In genomic region chr12:19826988-19827550, GRCh38 we compare ENCODE assay signal across 17 cellular contexts.
A peak's percentile ranks its signal among the peaks of the same experiment; 100 is the strongest.
DNase-seq lines count a peak whose midpoint lies in the region; ATAC-seq, FAIRE-seq and TF ChIP-seq lines count a peak whose summit lies in the region.
"Had no signal": no experiment of that assay in that cellular context is flagged by ENCODE, and none has a peak within 500 bp of the region (broad histone marks: within the 10 kb centered on the region; RNA-seq: fewer than 3 reads in every experiment).

No MANE protein-coding gene starts in this region.

- H3K4me1 ChIP-seq in breast epithelium (no peaks in the 10 kb centered on the region), spleen (no peaks in the 10 kb centered on the region)
- H3K4me1 ChIP-seq: BLaER1 had no signal

- WGBS in spleen, 5 donors, result 67 to 97% (median 91%) methylated on average over 4 to 13 of the region's 13 CpGs

- intact Hi-C loops in MCF 10A (cut with micrococcal nuclease) (no loop called here), breast epithelium (cut with DNase I; ENCODE audit: low total_unique reads) (no loop called here), spleen (cut with DNase I; ENCODE audit: low total_unique reads) (no loop called here)

- H3K4me3 ChIP-seq in breast epithelium (no peak overlapping the region), spleen (no peak overlapping the region)
- H3K4me3 ChIP-seq: BLaER1, SK-N-MC had no signal

- no peak for FAIRE-seq in D721Med (lab: Jason Lieb, UNC)
- FAIRE-seq: H54, HTR-8/SVneo had no signal

- ATAC-seq in activated T-helper 17 cell treated with anti-CD3 and anti-CD28 coated beads, Interleukin-2, amount 50 U/mL, for 72 hours (replicated peaks), result peak; percentile 15

- H3K9me3 Mint-ChIP-seq in MCF 10A (ENCODE audit: unreplicated experiment), result peaks cover 12% of the 10 kb centered on the region
- H3K9me3 Mint-ChIP-seq in activated T-helper 17 cell treated with anti-CD3 and anti-CD28 coated beads, Interleukin-2, amount 50 U/mL, for 72 hours, result peaks cover 7% of the 10 kb centered on the region

- H3K27me3 ChIP-seq in breast epithelium (no peaks in the 10 kb centered on the region), spleen (replicated peaks in 1 of 7) (no peaks in the 10 kb centered on the region)
- H3K27me3 ChIP-seq: BLaER1 had no signal

- H3K9me3 ChIP-seq in breast epithelium (peaks cover 5 to 14% of the 10 kb centered on the region in 2 donors), spleen (peaks cover 0 to 27% (median 17%) of the 10 kb centered on the region in 8 donors)

- H3K4me3 Mint-ChIP-seq in MCF 10A (ENCODE audit: unreplicated experiment), result no peak overlapping the region
- H3K4me3 Mint-ChIP-seq in activated T-helper 17 cell treated with anti-CD3 and anti-CD28 coated beads, Interleukin-2, amount 50 U/mL, for 72 hours, result no peak overlapping the region
- H3K4me3 Mint-ChIP-seq: CD8-positive, alpha-beta memory T cell; HFFc6 had no signal

- POLR2A ChIA-PET in MCF 10A (lab: Yijun Ruan, JAX), result no interaction called here

- no peaks in the 10 kb centered on the region for H3K36me3 ChIP-seq in breast epithelium
- no peaks in the 10 kb centered on the region for H3K36me3 ChIP-seq in spleen
- H3K36me3 ChIP-seq: BLaER1 had no signal

- TF ChIP-seq CTCF in MCF 10A (IDR thresholded peaks at IDR 0.05; ENCODE audit: unreplicated experiment), result no peak
- TF ChIP-seq CTCF in breast epithelium (IDR thresholded peaks at IDR 0.05), result no peak
- no peak for TF ChIP-seq CTCF in spleen (IDR thresholded peaks at IDR 0.05 in 8 of 11, conservative IDR thresholded peaks at IDR 0.05 in 3 of 11)
- TF ChIP-seq CTCF in D721Med (IDR thresholded peaks at IDR 0.05; ENCODE audit: insufficient read depth, missing control alignments), result no peak

- TF ChIP-seq POLR2A in breast epithelium (IDR thresholded peaks at IDR 0.05) (no peak), spleen (IDR thresholded peaks at IDR 0.05) (no peak)

- H3K27ac Mint-ChIP-seq in MCF 10A (ENCODE audit: low read depth, unreplicated experiment), result no peak overlapping the region
- no peak overlapping the region for H3K27ac Mint-ChIP-seq in activated T-helper 17 cell treated with anti-CD3 and anti-CD28 coated beads, Interleukin-2, amount 50 U/mL, for 72 hours
- H3K27ac Mint-ChIP-seq: CD8-positive, alpha-beta memory T cell; HFFc6 had no signal

- no TSS peak for BruUV-seq in MCF 10A (replicated peaks; lab: Mats Ljungman, UMichigan)

- H3K36me3 Mint-ChIP-seq in MCF 10A (ENCODE audit: insufficient read depth, unreplicated experiment), result no peaks in the 10 kb centered on the region
- no peaks in the 10 kb centered on the region for H3K36me3 Mint-ChIP-seq in activated T-helper 17 cell treated with anti-CD3 and anti-CD28 coated beads, Interleukin-2, amount 50 U/mL, for 72 hours (ENCODE audit: low read depth)

- no peaks in the 10 kb centered on the region for H3K4me1 Mint-ChIP-seq in MCF 10A (ENCODE audit: insufficient read depth, unreplicated experiment)
- H3K4me1 Mint-ChIP-seq in activated T-helper 17 cell treated with anti-CD3 and anti-CD28 coated beads, Interleukin-2, amount 50 U/mL, for 72 hours, result peaks cover 14% of the 10 kb centered on the region

- peak; percentile 15 for DNase-seq in MCF 10A (ENCODE audit: unreplicated experiment)
- DNase-seq in breast epithelium (ENCODE audit: low spot score in 2 of 2), result no peak
- DNase-seq in fibroblast of gingiva (ENCODE audit: low read depth), result peak; percentile 7
- peak; percentile 71 for DNase-seq in spleen
- DNase-seq in COR-L47 (lab: John Stamatoyannopoulos, UW), result no peak
- DNase-seq in DMS153 (lab: John Stamatoyannopoulos, UW), result no peak
- DNase-seq in D721Med (ENCODE audit: insufficient read length, low spot score), result no peak
- DNase-seq: CD8-positive, alpha-beta memory T cell; HFFc6; NCI-H1105; NCI-H1694; NCI-H524 had no signal

- H3K27me3 Mint-ChIP-seq in MCF 10A (ENCODE audit: insufficient read depth, unreplicated experiment), result no peaks in the 10 kb centered on the region
- H3K27me3 Mint-ChIP-seq in activated T-helper 17 cell treated with anti-CD3 and anti-CD28 coated beads, Interleukin-2, amount 50 U/mL, for 72 hours, result no peaks in the 10 kb centered on the region

- CTCF ChIA-PET in MCF 10A (lab: Yijun Ruan, JAX), result interaction anchor here (1.0 to 1.3 kb wide), 2 partner anchors 10 to 88 kb away, joined by 3 to 5 read pairs; no protein-coding TSS in a partner anchor

- H3K27ac ChIP-seq in breast epithelium, result no peak overlapping the region
- H3K27ac ChIP-seq in spleen, result no peak overlapping the region
- H3K27ac ChIP-seq: BLaER1, SK-N-MC had no signal

Comparison
In these comparisons a context has a peak if more than half of its experiments do, and no peak if none do; other contexts are left out.
1. DNase-seq: peak in MCF 10A (single experiment), fibroblast of gingiva (single experiment) and spleen (single experiment); none in breast epithelium (0 of 2), COR-L47 (single experiment), DMS153 (single experiment) and D721Med (single experiment).